In the genomic region with DNA sequence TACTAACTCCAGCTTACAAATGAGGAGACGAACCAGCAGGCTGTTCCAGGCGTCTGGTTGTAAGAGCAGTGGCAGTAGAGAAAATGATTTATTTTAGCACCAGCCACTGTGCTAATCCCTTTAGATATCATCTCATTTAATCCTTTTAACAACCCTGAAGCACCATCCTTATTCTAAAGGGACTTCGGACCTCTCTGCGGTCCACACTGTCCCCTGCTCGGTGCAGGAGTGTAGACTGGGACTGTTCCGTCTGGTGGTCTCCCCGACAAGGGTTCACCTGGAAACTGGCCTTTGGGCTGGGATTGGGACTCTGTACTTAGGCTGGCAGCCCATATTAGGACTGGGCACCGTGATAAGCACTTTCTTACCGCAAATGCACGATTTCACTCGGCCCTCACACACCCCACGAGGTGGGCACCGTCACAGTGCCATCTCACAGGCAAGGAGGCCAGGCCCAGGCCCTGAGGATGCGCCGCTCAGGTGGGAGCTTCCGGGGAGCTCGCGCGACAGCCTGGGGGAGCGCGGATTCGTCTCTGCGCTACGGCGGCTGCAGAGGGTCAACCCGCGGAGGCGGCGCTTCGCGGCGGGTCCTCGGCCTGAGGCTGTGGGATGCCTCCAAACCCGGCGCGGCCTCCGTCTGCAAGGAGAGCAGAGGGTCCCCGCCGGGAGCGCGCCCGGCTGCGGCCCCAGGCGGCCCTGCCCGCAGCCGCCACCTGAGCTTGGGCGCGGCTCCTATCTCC, we compare ENCODE assay signal across 8 cellular contexts. TPM values are rescaled to one million over a fixed set of nuclear protein-coding genes. Genes with fewer than 3 reads are reported as not detected.
DNase-seq lines count a peak whose midpoint lies in the region; ATAC-seq and TF ChIP-seq lines count a peak whose summit lies in the region.

No MANE protein-coding gene starts in this region.

- peak overlapping the region; percentile 70 for H3K4me3 ChIP-seq in AG04449 (ENCODE audit: low read depth, low read length)
- peak overlapping the region; percentile 73 for H3K4me3 ChIP-seq in choroid plexus epithelial cell (ENCODE audit: low read depth, low read length)

- ATAC-seq in GM18867 (IDR thresholded peaks at IDR 0.05; ENCODE audit: unreplicated experiment), result peak; percentile 89
- peak; percentile 78 for ATAC-seq in HG03097 (IDR thresholded peaks at IDR 0.05; ENCODE audit: low FRiP score, unreplicated experiment)
- ATAC-seq in left colon, result peak; percentile 90

- POLR2A ChIA-PET in AG04449 (lab: Yijun Ruan, JAX), result interaction anchor here (0.6 to 1.1 kb wide), 4 partner anchors 16 to 210 kb away, joined by 3 read pairs; a partner anchor contains a TSS

- TF ChIP-seq CTCF in AG04449 (IDR thresholded peaks at IDR 0.05; ENCODE audit: insufficient read depth, low read length, missing control alignments) (no peak), choroid plexus epithelial cell (conservative IDR thresholded peaks at IDR 0.05; ENCODE audit: low read depth, low read length) (no peak)

- DNase-seq in AG04449 (ENCODE audit: low read depth, low spot score) (no peak), NCI-H2227 treated with DMSO at 0.1 percent for 48 hours (lab: John Stamatoyannopoulos, UW) (peak; percentile 73), choroid plexus epithelial cell (ENCODE audit: low read depth) (peak; percentile 82), left colon (peak; percentile 83 to 89)
- DNase-seq in activated CD4-positive, alpha-beta T cell treated with anti-CD3 and anti-CD28 coated beads for 1 hour, result peak; percentile 81
- DNase-seq in stimulated activated CD4-positive, alpha-beta T cell treated with anti-CD3 and anti-CD28 coated beads, Interleukin-1b, Interleukin-23, amount 100 ng/mL, for 4 hours (ENCODE audit: low read depth in 2 of 2), result peak; percentile 73 to 78

- intact Hi-C loops in left colon (cut with DNase I, micrococcal nuclease), result no loop called here

- CTCF ChIA-PET in AG04449 (lab: Yijun Ruan, JAX), result interaction anchor here (0.8 to 3.8 kb wide), 7 partner anchors 10 to 279 kb away, joined by 3 to 22 read pairs (median 3); no protein-coding TSS in a partner anchor

RNA-seq across cellular contexts. Expression of a gene that starts 45.2 kb away (rescaled TPM):
- 1,000 to 10,000 TPM; 1,822 to 3,252 TPM for total RNA-seq in left colon
